In the genomic region with DNA sequence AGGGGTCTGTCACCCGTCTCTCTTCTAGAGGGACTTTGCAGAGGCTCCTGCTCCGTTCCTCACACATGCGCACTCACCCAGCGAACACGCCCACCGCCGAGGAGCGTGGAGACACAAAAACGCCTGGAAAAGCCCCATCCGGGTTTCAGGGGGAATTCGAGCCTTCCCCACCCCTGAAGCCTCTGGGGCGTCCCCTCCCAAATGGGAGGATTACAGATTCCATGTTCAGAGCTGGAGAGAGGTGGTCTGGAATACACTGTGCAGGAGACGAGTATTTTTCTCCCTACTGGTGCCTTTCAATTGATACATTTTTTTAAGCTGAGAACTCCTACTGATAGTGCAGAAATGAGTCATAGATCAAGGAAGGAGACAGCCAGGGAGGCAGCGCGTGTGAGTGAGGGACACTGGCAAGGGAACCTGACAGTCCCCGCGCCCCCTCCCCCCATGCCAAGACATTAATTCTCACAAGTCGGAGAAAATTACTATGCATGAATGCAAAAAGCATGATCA, we compare ENCODE assay signal across 9 cellular contexts. TPM values are rescaled to one million over a fixed set of nuclear protein-coding genes. Genes with fewer than 3 reads are reported as not detected.
DNase-seq lines count a peak whose midpoint lies in the region; ATAC-seq and FAIRE-seq lines count a peak whose summit lies in the region.
"Had no signal": no experiment of that assay in that cellular context is flagged by ENCODE, and none has a peak within 500 bp of the region (broad histone marks: within the 10 kb centered on the region; RNA-seq: fewer than 3 reads in every experiment).

No MANE protein-coding gene starts in this region.

- H3K36me3 Mint-ChIP-seq in T-cell: peaks cover 33% of the 10 kb centered on the region
- H3K36me3 Mint-ChIP-seq in activated T-helper 2 cell treated with anti-CD3 and anti-CD28 coated beads, Interferon-gamma antibody, Interleukin-2, Interleukin-4, amounts not matched to agents 10 μg/mL and 5 μg/mL and 100 μg/mL, durations not matched to agents 14 hours and 24 hours and 36 hours (ENCODE audit: low read depth): peaks cover 27% of the 10 kb centered on the region

- DNase-seq in T-cell (peak in 18 of 34 experiments; percentile 40 to 88 (median 58)), iPS-NIHi11 (ENCODE audit: low spot score) (peak; percentile 63), RCC 7860 (ENCODE audit: low spot score) (no peak), COR-L47 (lab: John Stamatoyannopoulos, UW) (no peak), NCI-H69 (lab: John Stamatoyannopoulos, UW) (no peak)
- DNase-seq in activated T-helper 2 cell treated with anti-CD3 and anti-CD28 coated beads, Interferon-gamma antibody, Interleukin-2, Interleukin-4, amounts not matched to agents 10 μg/mL and 5 μg/mL and 100 μg/mL, durations not matched to agents 14 hours and 24 hours and 36 hours (ENCODE audit: low spot score): peak; percentile 58
- peak; percentile 48 for DNase-seq in stimulated activated CD8-positive, alpha-beta memory T cell treated with anti-CD3 and anti-CD28 coated beads, Interleukin-12 subunit alpha, Interleukin-12 subunit beta, amount 100 ng/mL, for 4 hours (ENCODE audit: low read depth)
- DNase-seq: NCI-H1417 treated with DMSO at 0.1 percent for 48 hours had no signal

- ATAC-seq in T-cell (replicated peaks in 1 of 4) (peak; percentile 17 to 37 (median 20)), HG02642 (IDR thresholded peaks at IDR 0.05; ENCODE audit: poor library complexity, unreplicated experiment) (no peak)

- intact Hi-C loops in activated T-helper 2 cell treated with anti-CD3 and anti-CD28 coated beads, Interferon-gamma antibody, Interleukin-2, Interleukin-4, amounts not matched to agents 10 μg/mL and 5 μg/mL and 100 μg/mL, durations not matched to agents 14 hours and 24 hours and 36 hours (cut with micrococcal nuclease): loop anchor here (2.0 to 10.0 kb wide), 3 partner anchors 18 to 830 kb away; a partner anchor contains a TSS

- no peak for FAIRE-seq in RCC 7860 (lab: Jason Lieb, UNC)

- no peaks in the 10 kb centered on the region for H3K27me3 Mint-ChIP-seq in T-cell
- H3K27me3 Mint-ChIP-seq in activated T-helper 2 cell treated with anti-CD3 and anti-CD28 coated beads, Interferon-gamma antibody, Interleukin-2, Interleukin-4, amounts not matched to agents 10 μg/mL and 5 μg/mL and 100 μg/mL, durations not matched to agents 14 hours and 24 hours and 36 hours (ENCODE audit: low read depth): no peaks in the 10 kb centered on the region

- H3K9me3 Mint-ChIP-seq in T-cell: no peaks in the 10 kb centered on the region
- no peaks in the 10 kb centered on the region for H3K9me3 Mint-ChIP-seq in activated T-helper 2 cell treated with anti-CD3 and anti-CD28 coated beads, Interferon-gamma antibody, Interleukin-2, Interleukin-4, amounts not matched to agents 10 μg/mL and 5 μg/mL and 100 μg/mL, durations not matched to agents 14 hours and 24 hours and 36 hours

- H3K4me3 Mint-ChIP-seq in T-cell: peak overlapping the region; percentile 75 to 96 (median 85)
- H3K4me3 Mint-ChIP-seq in activated T-helper 2 cell treated with anti-CD3 and anti-CD28 coated beads, Interferon-gamma antibody, Interleukin-2, Interleukin-4, amounts not matched to agents 10 μg/mL and 5 μg/mL and 100 μg/mL, durations not matched to agents 14 hours and 24 hours and 36 hours (ENCODE audit: low read depth): peak overlapping the region; percentile 77

- POLR2A ChIA-PET in T-cell (lab: Charles Lee): interaction anchor here (0.6 to 1.8 kb wide), 5 partner anchors 12 to 49 kb away, joined by 3 to 13 read pairs (median 7); no protein-coding TSS in a partner anchor

- CTCF ChIA-PET in T-cell (lab: Charles Lee): interaction anchor here (0.5 to 7.2 kb wide), 10 partner anchors 14 to 774 kb away, joined by 4 to 75 read pairs (median 7); no protein-coding TSS in a partner anchor

- H3K4me1 Mint-ChIP-seq in T-cell: peaks cover 94 to 96% (median 95%) of the 10 kb centered on the region in 3 donors
- peaks cover 88% of the 10 kb centered on the region for H3K4me1 Mint-ChIP-seq in activated T-helper 2 cell treated with anti-CD3 and anti-CD28 coated beads, Interferon-gamma antibody, Interleukin-2, Interleukin-4, amounts not matched to agents 10 μg/mL and 5 μg/mL and 100 μg/mL, durations not matched to agents 14 hours and 24 hours and 36 hours (ENCODE audit: low read depth)

- peak overlapping the region; percentile 98 for H3K27ac Mint-ChIP-seq in T-cell
- H3K27ac Mint-ChIP-seq in activated T-helper 2 cell treated with anti-CD3 and anti-CD28 coated beads, Interferon-gamma antibody, Interleukin-2, Interleukin-4, amounts not matched to agents 10 μg/mL and 5 μg/mL and 100 μg/mL, durations not matched to agents 14 hours and 24 hours and 36 hours: peak overlapping the region; percentile 94

RNA-seq across cellular contexts. Expression of a gene that starts 37.0 kb away (rescaled TPM):
- 100 to 1,000 TPM; 181 to 240 (median 196) TPM for total RNA-seq in T-cell
- 34.1 and 34.9 TPM in 2 replicates for total RNA-seq in activated T-helper 2 cell treated with anti-CD3 and anti-CD28 coated beads, Interferon-gamma antibody, Interleukin-2, Interleukin-4, amounts not matched to agents 10 μg/mL and 5 μg/mL and 100 μg/mL, durations not matched to agents 14 hours and 24 hours and 36 hours

Comparison
In these comparisons a context has a peak if more than half of its experiments do, and no peak if none do; other contexts are left out.
1. DNase-seq: peak in T-cell (18 of 34), activated T-helper 2 cell treated with anti-CD3 and anti-CD28 coated beads, Interferon-gamma antibody, Interleukin-2, Interleukin-4, amounts not matched to agents 10 μg/mL and 5 μg/mL and 100 μg/mL, durations not matched to agents 14 hours and 24 hours and 36 hours (single experiment), iPS-NIHi11 (single experiment) and stimulated activated CD8-positive, alpha-beta memory T cell treated with anti-CD3 and anti-CD28 coated beads, Interleukin-12 subunit alpha, Interleukin-12 subunit beta, amount 100 ng/mL, for 4 hours (single experiment); none in RCC 7860 (single experiment), COR-L47 (single experiment) and NCI-H69 (single experiment).